39 cellular contexts compared by ENCODE assay signal in genomic region chr5:127758884-127759283, GRCh38. TPM values are rescaled to one million over a fixed set of nuclear protein-coding genes. Genes with fewer than 3 reads are reported as not detected.
DNase-seq lines count a peak whose midpoint lies in the region; ATAC-seq and TF ChIP-seq lines count a peak whose summit lies in the region.
"Had no signal": no experiment of that assay in that cellular context is flagged by ENCODE, and none has a peak within 500 bp of the region (broad histone marks: within the 10 kb centered on the region; RNA-seq: fewer than 3 reads in every experiment).

No MANE protein-coding gene starts in this region.

- no peaks in the 10 kb centered on the region for H3K79me2 ChIP-seq in mesendoderm (ENCODE audit: control insufficient read depth, insufficient read depth, low read length)

- H3K4me2 ChIP-seq in mesendoderm (ENCODE audit: low read length), result no peak overlapping the region

- H3K18ac ChIP-seq in mesendoderm (ENCODE audit: low read length), result no peak overlapping the region

- H3K4me3 ChIP-seq in AG10803 (ENCODE audit: low read length) (no peak overlapping the region), colonic mucosa (no peak overlapping the region), mesendoderm (ENCODE audit: low read length) (no peak overlapping the region)
- H3K4me3 ChIP-seq: esophagus squamous epithelium, gastrocnemius medialis, prostate gland, right lobe of liver, stomach, thyroid gland, vagina had no signal

- no peak overlapping the region for H3K56ac ChIP-seq in mesendoderm (ENCODE audit: low read length)

- H3K27me3 ChIP-seq in colonic mucosa (no peaks in the 10 kb centered on the region), mesendoderm (ENCODE audit: insufficient read depth, low read length, poor library complexity) (no peaks in the 10 kb centered on the region)
- H3K27me3 ChIP-seq: esophagus squamous epithelium, gastrocnemius medialis, neutrophil, right lobe of liver, stomach, thyroid gland, vagina had no signal

- no peak overlapping the region for H2BK15ac ChIP-seq in mesendoderm (replicated peaks; ENCODE audit: low read depth)

- H3K79me1 ChIP-seq in mesendoderm (ENCODE audit: low read length), result no peaks in the 10 kb centered on the region

- no peak for ATAC-seq in GM21423 (IDR thresholded peaks at IDR 0.05; ENCODE audit: unreplicated experiment)
- no peak for ATAC-seq in HG02642 (IDR thresholded peaks at IDR 0.05; ENCODE audit: poor library complexity, unreplicated experiment)
- ATAC-seq: gastrocnemius medialis; left lobe of liver; naive thymus-derived CD4-positive, alpha-beta T cell; T-cell had no signal

- peak overlapping the region; percentile 55 for H3K27ac ChIP-seq in colonic mucosa
- no peak overlapping the region for H3K27ac ChIP-seq in mesendoderm (ENCODE audit: low read depth, low read length)
- H3K27ac ChIP-seq: esophagus squamous epithelium, gastrocnemius medialis, neutrophil, right lobe of liver, thyroid gland, vagina had no signal

- no peak overlapping the region for H2AK5ac ChIP-seq in mesendoderm (ENCODE audit: low read length)

- intact Hi-C loops in colonic mucosa (cut with DNase I), result loop anchor here (10.0 kb wide), 1 partner anchor 116 kb away; no protein-coding TSS in a partner anchor

- H3K4ac ChIP-seq in mesendoderm (ENCODE audit: low read depth, low read length), result no peak overlapping the region

- H4K5ac ChIP-seq in mesendoderm (ENCODE audit: low read length), result no peak overlapping the region

- no peak overlapping the region for H4K8ac ChIP-seq in mesendoderm (ENCODE audit: low read depth, low read length)

- H2BK120ac ChIP-seq in mesendoderm (ENCODE audit: low read depth, low read length), result no peak overlapping the region

- H3K4me1 ChIP-seq in colonic mucosa (no peaks in the 10 kb centered on the region), mesendoderm (ENCODE audit: control insufficient read depth, low read depth, low read length) (no peaks in the 10 kb centered on the region)
- H3K4me1 ChIP-seq: esophagus squamous epithelium, prostate gland, right lobe of liver, thyroid gland, vagina had no signal

- no peaks in the 10 kb centered on the region for H3K9me3 ChIP-seq in colonic mucosa
- H3K9me3 ChIP-seq: esophagus squamous epithelium, gastrocnemius medialis, neutrophil, prostate gland, right lobe of liver, stomach, thyroid gland, vagina had no signal

- no peak overlapping the region for H3K9ac ChIP-seq in colonic mucosa (ENCODE audit: low read depth in 2 of 2, low read length in 2 of 2)
- no peak overlapping the region for H3K9ac ChIP-seq in mesendoderm (ENCODE audit: low read length)

- H3K36me3 ChIP-seq in colonic mucosa, result no peaks in the 10 kb centered on the region
- no peaks in the 10 kb centered on the region for H3K36me3 ChIP-seq in mesendoderm (ENCODE audit: control insufficient read depth, insufficient read depth, low read length)
- H3K36me3 ChIP-seq: esophagus squamous epithelium, gastrocnemius medialis, neutrophil, prostate gland, right lobe of liver, stomach, thyroid gland, vagina had no signal

- H2BK5ac ChIP-seq in mesendoderm (ENCODE audit: low read length), result no peak overlapping the region

- DNase-seq in AG10803 (ENCODE audit: low read depth) (peak; percentile 11), NCI-H146 (lab: John Stamatoyannopoulos, UW) (peak; percentile 67), colonic mucosa (peak; percentile 58), mesendoderm (peak; percentile 88), NCI-H2171 treated with DMSO at 0.1 percent for 48 hours (lab: John Stamatoyannopoulos, UW) (no peak), DMS 273 treated with DMSO at 0.1 percent for 48 hours (lab: John Stamatoyannopoulos, UW) (no peak)
- DNase-seq: activated B cell treated with CpG ODN at 0.5 μM for 24 hours; activated CD4-positive, alpha-beta T cell treated with anti-CD3 and anti-CD28 coated beads, Interleukin-2, amount 10 ng/mL, durations not matched to agents 7 days and 5 days; activated effector memory CD4-positive, alpha-beta T cell treated with anti-CD3 and anti-CD28 coated beads, Interleukin-2, amount 50 U/mL, for 16 hours; activated naive CD8-positive, alpha-beta T cell treated with anti-CD3 and anti-CD28 coated beads, Interleukin-2, amount 10 ng/mL, durations not matched to agents 7 days and 5 days; activated T-cell treated with anti-CD3 and anti-CD28 coated beads, Interleukin-2, amount 50 U/mL, for 24 hours; Calu3; central memory CD4-positive, alpha-beta T cell; DND-41; esophagus squamous epithelium; gastrocnemius medialis; H9; hippocampal formation; immature natural killer cell; naive thymus-derived CD4-positive, alpha-beta T cell; NCI-H1694 treated with DMSO at 0.1 percent for 48 hours; NCI-H524 treated with DMSO at 0.1 percent for 48 hours; NK-92 treated with Interleukin-12 subunit alpha and Interleukin-12 subunit beta, amount 100 ng/mL, for 24 hours; right lobe of liver; stimulated activated CD4-positive, alpha-beta T cell treated with anti-CD3 and anti-CD28 coated beads, Interleukin-12 subunit alpha, Interleukin-12 subunit beta, amount 100 ng/mL, for 4 hours; stimulated activated CD4-positive, alpha-beta T cell treated with anti-CD3 and anti-CD28 coated beads, Interleukin-2, amount 100 ng/mL, for 48 hours; stomach; T-cell; thyroid gland had no signal

- no peak overlapping the region for H3K23ac ChIP-seq in mesendoderm (ENCODE audit: low read length)

- TF ChIP-seq CTCF in AG10803 (conservative IDR thresholded peaks at IDR 0.05; ENCODE audit: low read length) (no peak), colonic mucosa (IDR thresholded peaks at IDR 0.05) (no peak)

RNA-seq across cellular contexts. Expression of gene CCDC192, which starts 55.7 kb away (rescaled TPM):
- total RNA-seq in colonic mucosa, result not detected
- polyA plus RNA-seq in mesendoderm (2013, experiment 1 of 2), result 0.25 TPM
- polyA plus RNA-seq in mesendoderm (2013, experiment 2 of 2), result 0.20 TPM
- total RNA-seq: A172; activated B cell treated with CpG ODN at 0.5 μM for 24 hours; activated CD4-positive, alpha-beta T cell treated with anti-CD3 and anti-CD28 coated beads, Interleukin-2, amount 10 ng/mL, durations not matched to agents 7 days and 5 days; activated naive CD8-positive, alpha-beta T cell treated with anti-CD3 and anti-CD28 coated beads, Interleukin-2, amount 10 ng/mL, durations not matched to agents 7 days and 5 days; astrocyte; esophagus squamous epithelium; gastrocnemius medialis; H9; left lobe of liver; LHCN-M2; naive thymus-derived CD4-positive, alpha-beta T cell; PC-3; prostate gland; right lobe of liver; vagina had no signal
- polyA plus RNA-seq: immature natural killer cell; naive thymus-derived CD4-positive, alpha-beta T cell had no signal

Comparison
In these comparisons a context has a peak if more than half of its experiments do, and no peak if none do; other contexts are left out.
1. DNase-seq: peak in AG10803 (single experiment), NCI-H146 (single experiment), colonic mucosa (single experiment) and mesendoderm (single experiment); none in NCI-H2171 treated with DMSO at 0.1 percent for 48 hours (single experiment) and DMS 273 treated with DMSO at 0.1 percent for 48 hours (single experiment).